19 cellular contexts compared by ENCODE assay signal in the genomic region with DNA sequence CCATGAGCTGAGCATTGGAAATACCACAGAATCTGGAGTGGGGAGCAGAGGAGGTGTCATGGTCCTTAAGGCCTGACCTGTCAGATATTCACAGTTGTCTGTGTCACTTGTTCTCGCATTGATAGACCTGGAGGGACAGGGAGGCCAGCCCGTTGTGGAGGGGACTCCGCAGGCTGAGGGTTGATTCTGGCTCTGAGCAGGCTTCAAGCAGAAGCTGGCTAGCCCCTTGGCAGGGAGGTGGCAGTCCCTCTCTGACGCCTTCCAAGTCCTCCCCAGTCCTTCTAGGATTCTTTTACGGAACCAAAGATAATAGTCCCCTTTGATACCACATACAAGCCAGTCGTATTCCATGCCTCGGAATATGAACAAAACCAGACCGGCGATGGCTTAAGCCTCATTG.
A peak's percentile ranks its signal among the peaks of the same experiment; 100 is the strongest.
DNase-seq lines count a peak whose midpoint lies in the region; ATAC-seq and TF ChIP-seq lines count a peak whose summit lies in the region.
"Had no signal": no experiment of that assay in that cellular context is flagged by ENCODE, and none has a peak within 500 bp of the region (broad histone marks: within the 10 kb centered on the region; RNA-seq: fewer than 3 reads in every experiment).

No MANE protein-coding gene starts in this region.

- H3K9me3 ChIP-seq in right atrium auricular region (no peaks in the 10 kb centered on the region), gastroesophageal sphincter (no peaks in the 10 kb centered on the region), aorta (ENCODE audit: control insufficient read depth, low read length) (no peaks in the 10 kb centered on the region)
- H3K9me3 ChIP-seq: A549, BLaER1 had no signal

- H3K36me3 ChIP-seq in right atrium auricular region (no peaks in the 10 kb centered on the region), gastroesophageal sphincter (no peaks in the 10 kb centered on the region), aorta (ENCODE audit: control insufficient read depth in 1 of 2, insufficient read depth in 2 of 2, low read length in 1 of 2) (no peaks in the 10 kb centered on the region)
- H3K36me3 ChIP-seq: BLaER1 had no signal

- DNase-seq in right atrium auricular region (ENCODE audit: low spot score) (no peak), Right ventricle myocardium inferior (ENCODE audit: missing footprints) (no peak), progenitor cell of endocrine pancreas (ENCODE audit: low spot score, unreplicated experiment) (no peak), aorta (peak; percentile 30 to 41), C1 segment of cervical spinal cord (lab: John Stamatoyannopoulos, UW) (no peak), germinal center (ENCODE audit: low spot score) (no peak), EL (no peak)
- DNase-seq: activated CD4-positive, alpha-beta T cell treated with anti-CD3 and anti-CD28 coated beads, Interleukin-2, amount 10 ng/mL, durations not matched to agents 24 days and 14 days; hypothalamus; islet precursor cell; MM.1S; NCI-H1436 treated with DMSO at 0.1 percent for 48 hours; NCI-H2171; NCI-H526 had no signal

- ATAC-seq in Right ventricle myocardium inferior = no peak
- no peak for ATAC-seq in gastroesophageal sphincter
- no peak for ATAC-seq in aorta (ENCODE audit: low FRiP score)

- H3K27ac ChIP-seq in right atrium auricular region (peak overlapping the region; percentile 41 to 58), gastroesophageal sphincter (peak overlapping the region in 3 of 4 donors; percentile 14 to 68 (median 53)), aorta (ENCODE audit: low read depth in 1 of 2, low read length in 2 of 2) (peak overlapping the region in 1 of 2 donors; percentile 46)
- H3K27ac ChIP-seq: BLaER1 had no signal

- peaks cover 5% of the 10 kb centered on the region for H3K36me3 Mint-ChIP-seq in progenitor cell of endocrine pancreas (ENCODE audit: insufficient read depth)

- peak overlapping the region; percentile 6 for H3K27ac Mint-ChIP-seq in progenitor cell of endocrine pancreas
- H3K27ac Mint-ChIP-seq: activated CD4-positive, alpha-beta T cell treated with anti-CD3 and anti-CD28 coated beads, Interleukin-2, amount 10 ng/mL, durations not matched to agents 24 days and 14 days; brain had no signal

- H3K27me3 ChIP-seq in right atrium auricular region = no peaks in the 10 kb centered on the region
- H3K27me3 ChIP-seq in gastroesophageal sphincter = no peaks in the 10 kb centered on the region
- H3K27me3 ChIP-seq in aorta (ENCODE audit: control insufficient read depth in 1 of 2, insufficient read depth in 2 of 2, low read length in 1 of 2) = no peaks in the 10 kb centered on the region
- H3K27me3 ChIP-seq: BLaER1 had no signal

- TF ChIP-seq CTCF in right atrium auricular region (IDR thresholded peaks at IDR 0.05) (no peak), gastroesophageal sphincter (IDR thresholded peaks at IDR 0.05) (no peak), progenitor cell of endocrine pancreas (IDR thresholded peaks at IDR 0.05; ENCODE audit: unreplicated experiment) (no peak)

- no peak for TF ChIP-seq POLR2A in gastroesophageal sphincter (IDR thresholded peaks at IDR 0.05)

- H3K4me1 Mint-ChIP-seq in progenitor cell of endocrine pancreas (ENCODE audit: low read depth) = peaks cover 43% of the 10 kb centered on the region

- no peak overlapping the region for H3K4me3 Mint-ChIP-seq in progenitor cell of endocrine pancreas (ENCODE audit: low read depth)
- H3K4me3 Mint-ChIP-seq: activated CD4-positive, alpha-beta T cell treated with anti-CD3 and anti-CD28 coated beads, Interleukin-2, amount 10 ng/mL, durations not matched to agents 24 days and 14 days; brain had no signal

- peaks cover 0 to 65% of the 10 kb centered on the region in 2 donors for H3K4me1 ChIP-seq in right atrium auricular region
- peaks cover 0 to 74% (median 31%) of the 10 kb centered on the region in 3 donors for H3K4me1 ChIP-seq in gastroesophageal sphincter
- H3K4me1 ChIP-seq in aorta (ENCODE audit: control insufficient read depth in 1 of 2, insufficient read depth in 2 of 2, low read length in 2 of 2) = no peaks in the 10 kb centered on the region

- WGBS in gastroesophageal sphincter (ENCODE audit: low coverage in 1 of 2), 2 donors = 96 to 100% methylated on average over 1 to 5 of the region's 9 CpGs
- 17 to 19% methylated on average over 9 of the region's 9 CpGs for WGBS in aorta, 2 donors

- intact Hi-C loops in Right ventricle myocardium inferior (cut with DNase I) (no loop called here), aorta (cut with DNase I) (no loop called here)

- TF ChIP-seq EP300 in gastroesophageal sphincter (IDR thresholded peaks at IDR 0.05) = no peak

- no peaks in the 10 kb centered on the region for H3K27me3 Mint-ChIP-seq in progenitor cell of endocrine pancreas
- H3K27me3 Mint-ChIP-seq: activated CD4-positive, alpha-beta T cell treated with anti-CD3 and anti-CD28 coated beads, Interleukin-2, amount 10 ng/mL, durations not matched to agents 24 days and 14 days; brain had no signal

- H3K9me3 Mint-ChIP-seq in progenitor cell of endocrine pancreas (ENCODE audit: low read depth) = peaks cover 6% of the 10 kb centered on the region
- H3K9me3 Mint-ChIP-seq: activated CD4-positive, alpha-beta T cell treated with anti-CD3 and anti-CD28 coated beads, Interleukin-2, amount 10 ng/mL, durations not matched to agents 24 days and 14 days; activated T-helper 2 cell treated with anti-CD3 and anti-CD28 coated beads, Interferon-gamma antibody, Interleukin-2, Interleukin-4, amounts not matched to agents 10 μg/mL and 5 μg/mL and 100 μg/mL, durations not matched to agents 14 hours and 24 hours and 36 hours had no signal

- H3K4me3 ChIP-seq in right atrium auricular region (no peak overlapping the region), gastroesophageal sphincter (no peak overlapping the region), aorta (ENCODE audit: low read length in 2 of 2) (no peak overlapping the region)
- H3K4me3 ChIP-seq: A549, BLaER1 had no signal

Comparison
In these comparisons a context has a peak if more than half of its experiments do, and no peak if none do; other contexts are left out.
1. DNase-seq: peak in aorta (2 of 2); none in right atrium auricular region (single experiment), Right ventricle myocardium inferior (single experiment), progenitor cell of endocrine pancreas (single experiment), C1 segment of cervical spinal cord (0 of 14), germinal center (single experiment) and EL (single experiment).